1 cellular context compared by ENCODE assay signal in genomic region chr10:34709637-34710390, GRCh38.
TF ChIP-seq lines count a peak whose summit lies in the region.

No MANE protein-coding gene starts in this region.

TF ChIP-seq in liver, 16 proteins besides CTCF, POLR2A, EP300 and RAD21 (continued from another document):
- TF ChIP-seq, protein P1, sequence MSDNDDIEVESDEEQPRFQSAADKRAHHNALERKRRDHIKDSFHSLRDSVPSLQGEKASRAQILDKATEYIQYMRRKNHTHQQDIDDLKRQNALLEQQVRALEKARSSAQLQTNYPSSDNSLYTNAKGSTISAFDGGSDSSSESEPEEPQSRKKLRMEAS (IDR thresholded peaks at IDR 0.05) = no peak
